Comparison of ENCODE assay signal across 13 cellular contexts in the genomic region with DNA sequence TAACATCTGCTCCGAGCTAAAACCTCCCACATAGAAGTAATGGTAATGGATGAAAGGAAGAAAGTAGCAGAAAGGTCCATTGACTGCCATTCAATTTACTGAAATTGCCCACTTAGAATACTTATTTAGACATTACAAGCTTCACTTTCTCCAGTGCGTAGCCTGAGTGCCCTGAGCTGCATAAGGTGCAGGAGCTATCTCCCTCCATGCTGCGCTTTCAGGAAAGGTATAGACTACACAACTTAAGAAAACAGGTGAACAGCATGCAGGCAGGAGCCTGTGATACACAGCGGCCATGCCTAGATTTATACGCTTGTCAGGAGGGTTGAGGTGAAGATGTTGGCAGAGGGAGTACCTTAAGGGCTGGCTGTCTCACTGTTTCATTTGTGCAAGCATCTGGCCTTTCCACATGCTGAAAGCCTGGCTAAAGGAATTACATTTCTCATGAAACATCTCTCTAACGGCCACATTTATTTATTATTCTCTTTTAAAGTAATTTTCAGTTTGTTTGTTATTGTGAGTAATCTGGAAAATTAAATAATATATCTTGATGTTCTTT.
A peak's percentile ranks its signal among the peaks of the same experiment; 100 is the strongest.
DNase-seq lines count a peak whose midpoint lies in the region; ATAC-seq and TF ChIP-seq lines count a peak whose summit lies in the region.
"Had no signal": no experiment of that assay in that cellular context is flagged by ENCODE, and none has a peak within 500 bp of the region (broad histone marks: within the 10 kb centered on the region; RNA-seq: fewer than 3 reads in every experiment).

No MANE protein-coding gene starts in this region.

- H3K18ac ChIP-seq in H9 (ENCODE audit: insufficient read length, low read depth, low read length), result no peak overlapping the region

- H3K79me2 ChIP-seq in GM23338 (replicated peaks; ENCODE audit: insufficient read depth), result no peaks in the 10 kb centered on the region
- H3K79me2 ChIP-seq in H9 (ENCODE audit: insufficient read depth, low read length), result no peaks in the 10 kb centered on the region
- H3K79me2 ChIP-seq in SU-DHL-6 (ENCODE audit: insufficient read depth, low read length), result no peaks in the 10 kb centered on the region
- no peaks in the 10 kb centered on the region for H3K79me2 ChIP-seq in osteoblast (ENCODE audit: insufficient read depth, low read length)

- no peak overlapping the region for H2AK5ac ChIP-seq in H9 (ENCODE audit: insufficient read length, low read length)

- WGBS in H9 (ENCODE audit: extremely low coverage, insufficient read length, low lambda C conversion rate), result no CpG with 5 or more reads among the region's 6 CpGs
- WGBS in stomach, 5 donors, result 82 to 89% (median 86%) methylated on average over 6 of the region's 6 CpGs

- no peak for TF ChIP-seq POLR2A in stomach (IDR thresholded peaks at IDR 0.05)

- no peaks in the 10 kb centered on the region for H3K79me1 ChIP-seq in H9 (ENCODE audit: insufficient read depth, low read depth, low read length, poor library complexity, severe bottlenecking)

- H3K27me3 ChIP-seq in GM23338 (ENCODE audit: insufficient read depth) (no peaks in the 10 kb centered on the region), H9 (ENCODE audit: insufficient read depth, low read length) (no peaks in the 10 kb centered on the region), SU-DHL-6 (ENCODE audit: low read length) (no peaks in the 10 kb centered on the region), osteoblast (ENCODE audit: insufficient read depth, low read length) (no peaks in the 10 kb centered on the region), stomach (no peaks in the 10 kb centered on the region)
- H3K27me3 ChIP-seq: BE2C had no signal

- no peaks in the 10 kb centered on the region for H3K9me3 ChIP-seq in H9 (ENCODE audit: control insufficient read depth, low read depth, low read length)
- no peaks in the 10 kb centered on the region for H3K9me3 ChIP-seq in SU-DHL-6 (ENCODE audit: insufficient read depth, low read length)
- no peaks in the 10 kb centered on the region for H3K9me3 ChIP-seq in osteoblast (ENCODE audit: low read depth, low read length)
- H3K9me3 ChIP-seq in stomach, result no peaks in the 10 kb centered on the region
- H3K9me3 ChIP-seq: A549, BE2C had no signal

- no peak overlapping the region for H3K56ac ChIP-seq in H9 (ENCODE audit: insufficient read length, low read depth, low read length)

- H3K4me1 ChIP-seq in GM23338 (ENCODE audit: insufficient read depth), result no peaks in the 10 kb centered on the region
- no peaks in the 10 kb centered on the region for H3K4me1 ChIP-seq in H9 (ENCODE audit: insufficient read depth, low read length)
- H3K4me1 ChIP-seq in osteoblast (ENCODE audit: insufficient read depth, low read length), result no peaks in the 10 kb centered on the region
- no peaks in the 10 kb centered on the region for H3K4me1 ChIP-seq in stomach
- H3K4me1 ChIP-seq: A549, BE2C had no signal

- ATAC-seq in GM23338, result no peak
- no peak for ATAC-seq in left lobe of liver
- ATAC-seq: A549 had no signal

- H3K4me2 ChIP-seq in GM23338 (no peak overlapping the region), H9 (ENCODE audit: insufficient read depth, insufficient read length, low read length) (no peak overlapping the region), SU-DHL-6 (ENCODE audit: low read depth, low read length, poor library complexity, severe bottlenecking) (no peak overlapping the region), osteoblast (ENCODE audit: insufficient read depth, low read length) (no peak overlapping the region)
- H3K4me2 ChIP-seq: A549 had no signal

- no peak overlapping the region for H4K5ac ChIP-seq in H9 (ENCODE audit: insufficient read length, low read depth, low read length)

- TF ChIP-seq CTCF in GM23338 (conservative IDR thresholded peaks at IDR 0.05; ENCODE audit: low read depth in 2 of 2) (no peak), H9 (conservative IDR thresholded peaks at IDR 0.05) (no peak), SU-DHL-6 (IDR thresholded peaks at IDR 0.05; ENCODE audit: insufficient read depth, low read length, poor library complexity, severe bottlenecking) (no peak), osteoblast (IDR thresholded peaks at IDR 0.05; ENCODE audit: extremely low read depth, low read depth, low read length) (no peak), stomach (IDR thresholded peaks at IDR 0.05) (no peak)

- no peak overlapping the region for H2BK20ac ChIP-seq in H9 (ENCODE audit: low read depth, low read length, poor library complexity, severe bottlenecking)

- H3K14ac ChIP-seq in H9 (ENCODE audit: insufficient read depth, low read length), result no peak overlapping the region

- H4K8ac ChIP-seq in H9 (replicated peaks; ENCODE audit: insufficient read length, low read depth, low read length), result no peak overlapping the region

- H3K36me3 ChIP-seq in GM23338 (ENCODE audit: insufficient read depth) (no peaks in the 10 kb centered on the region), SU-DHL-6 (ENCODE audit: low read length) (no peaks in the 10 kb centered on the region), osteoblast (ENCODE audit: insufficient read depth, low read length) (no peaks in the 10 kb centered on the region), stomach (no peaks in the 10 kb centered on the region)
- H3K36me3 ChIP-seq: BE2C had no signal

- intact Hi-C loops in stomach (cut with DNase I; ENCODE audit: low total_unique reads), result no loop called here

- no peak overlapping the region for H3K23ac ChIP-seq in H9 (ENCODE audit: insufficient read length, low read depth, low read length)

- H4K20me1 ChIP-seq in GM23338 (replicated peaks; ENCODE audit: insufficient read depth) (no peaks in the 10 kb centered on the region), H9 (ENCODE audit: control insufficient read depth, insufficient read depth, insufficient read length) (no peaks in the 10 kb centered on the region), SU-DHL-6 (ENCODE audit: low read depth, low read length) (no peaks in the 10 kb centered on the region), osteoblast (ENCODE audit: insufficient read depth, low read length) (no peaks in the 10 kb centered on the region)

- H3K9me2 ChIP-seq in GM23338 (ENCODE audit: insufficient read depth) (no peaks in the 10 kb centered on the region; the same call in 1 of the 2 replicates), SU-DHL-6 (replicated peaks; ENCODE audit: insufficient read depth, low read length) (no peaks in the 10 kb centered on the region)

- TF ChIP-seq EP300 in stomach (IDR thresholded peaks at IDR 0.05), result no peak

- H3K27me3 Mint-ChIP-seq in GM23338 (ENCODE audit: insufficient read depth, low read depth, poor library complexity), result no peaks in the 10 kb centered on the region
- H3K27me3 Mint-ChIP-seq in H9 (ENCODE audit: low read depth), result no peaks in the 10 kb centered on the region
- H3K27me3 Mint-ChIP-seq: IgD-negative memory B cell had no signal

- H3K4ac ChIP-seq in H9 (ENCODE audit: low read depth, low read length), result no peak overlapping the region

- H3K4me1 Mint-ChIP-seq in GM23338, result no peaks in the 10 kb centered on the region
- no peaks in the 10 kb centered on the region for H3K4me1 Mint-ChIP-seq in H9
- H3K4me1 Mint-ChIP-seq: CD4-positive, alpha-beta memory T cell; IgD-negative memory B cell had no signal

- no peak for DNase-seq in GM23338 (ENCODE audit: low spot score)
- no peak for DNase-seq in H9
- no peak for DNase-seq in osteoblast (ENCODE audit: insufficient read length, low spot score, missing footprints)
- DNase-seq in stomach, result no peak
- no peak for DNase-seq in left lobe of liver (ENCODE audit: low spot score)
- DNase-seq: BE2C; CD4-positive, alpha-beta memory T cell; DMS79; EL had no signal

- H3K27ac ChIP-seq in GM23338 (ENCODE audit: low read depth) (no peak overlapping the region), H9 (ENCODE audit: insufficient read length, low read depth, low read length) (no peak overlapping the region), SU-DHL-6 (ENCODE audit: low read depth, low read length) (no peak overlapping the region), osteoblast (ENCODE audit: low read depth, low read length) (no peak overlapping the region), stomach (no peak overlapping the region)
- H3K27ac ChIP-seq: A549, C4-2B had no signal

- H3T11ph ChIP-seq in H9 (ENCODE audit: low read length), result no peak overlapping the region

- H2AFZ ChIP-seq in GM23338, result peak overlapping the region; percentile 65; the same call in 1 of the 2 replicates
- H2AFZ ChIP-seq in H9 (ENCODE audit: low read length), result peak overlapping the region; percentile 64
- peak overlapping the region; percentile 24 for H2AFZ ChIP-seq in SU-DHL-6 (ENCODE audit: low read depth, low read length, severe bottlenecking)
- H2AFZ ChIP-seq in osteoblast (ENCODE audit: low read length), result peak overlapping the region; percentile 4

- H3K4me3 Mint-ChIP-seq in GM23338 (no peak overlapping the region), H9 (no peak overlapping the region)
- H3K4me3 Mint-ChIP-seq: CD4-positive, alpha-beta memory T cell; IgD-negative memory B cell had no signal

- H2BK15ac ChIP-seq in H9 (ENCODE audit: low read depth, low read length), result no peak overlapping the region

- H2BK12ac ChIP-seq in H9 (ENCODE audit: insufficient read length, low read depth, low read length), result no peak overlapping the region

- no peaks in the 10 kb centered on the region for H3K9me3 Mint-ChIP-seq in GM23338
- H3K9me3 Mint-ChIP-seq in H9, result no peaks in the 10 kb centered on the region

- H3K36me3 Mint-ChIP-seq in GM23338 (ENCODE audit: low read depth), result no peaks in the 10 kb centered on the region
- no peaks in the 10 kb centered on the region for H3K36me3 Mint-ChIP-seq in H9 (ENCODE audit: insufficient read depth in 1 of 3, low read depth in 3 of 3)
- H3K36me3 Mint-ChIP-seq: CD4-positive, alpha-beta memory T cell; IgD-negative memory B cell had no signal

- no peak overlapping the region for H3K9ac ChIP-seq in H9 (ENCODE audit: extremely low read depth, insufficient read length, low read length)
- no peak overlapping the region for H3K9ac ChIP-seq in SU-DHL-6 (ENCODE audit: low read length)

- H4K91ac ChIP-seq in H9 (ENCODE audit: insufficient read length, low read depth, low read length), result no peak overlapping the region

- no peak overlapping the region for H2BK120ac ChIP-seq in H9 (ENCODE audit: low read depth, low read length, poor library complexity, severe bottlenecking)

- no peak overlapping the region for H2BK5ac ChIP-seq in H9 (ENCODE audit: insufficient read length, low read length)

- H3K4me3 ChIP-seq in GM23338 (no peak overlapping the region), SU-DHL-6 (ENCODE audit: insufficient read depth, low read length, poor library complexity, severe bottlenecking) (no peak overlapping the region), osteoblast (ENCODE audit: insufficient read depth, low read length) (no peak overlapping the region), stomach (no peak overlapping the region)
- H3K4me3 ChIP-seq: A549 had no signal

- H3F3A ChIP-seq in GM23338 (replicated peaks; ENCODE audit: low read depth), result no peaks in the 10 kb centered on the region
- no peaks in the 10 kb centered on the region for H3F3A ChIP-seq in SU-DHL-6 (ENCODE audit: insufficient read depth)

- no peaks in the 10 kb centered on the region for H3K23me2 ChIP-seq in H9 (ENCODE audit: insufficient read length, low read depth, low read length, poor library complexity, severe bottlenecking)

- no peak overlapping the region for H3K27ac Mint-ChIP-seq in GM23338
- H3K27ac Mint-ChIP-seq in H9, result no peak overlapping the region
- H3K27ac Mint-ChIP-seq: CD4-positive, alpha-beta memory T cell; IgD-negative memory B cell had no signal

TF ChIP-seq in GM23338, 12 proteins besides CTCF, POLR2A, EP300 and RAD21 (continues in another document):
- no peak for TF ChIP-seq POLR2AphosphoS5 (IDR thresholded peaks at IDR 0.05; ENCODE audit: low read depth)

Comparison
In these comparisons a context has a peak if more than half of its experiments do, and no peak if none do; other contexts are left out.
1. H2AFZ ChIP-seq: peak in every context shown above with its lines; median percentile 65 in GM23338; 64 in H9; 24 in SU-DHL-6; 4 in osteoblast.